Comparison of ENCODE assay signal across 28 cellular contexts in the genomic region with DNA sequence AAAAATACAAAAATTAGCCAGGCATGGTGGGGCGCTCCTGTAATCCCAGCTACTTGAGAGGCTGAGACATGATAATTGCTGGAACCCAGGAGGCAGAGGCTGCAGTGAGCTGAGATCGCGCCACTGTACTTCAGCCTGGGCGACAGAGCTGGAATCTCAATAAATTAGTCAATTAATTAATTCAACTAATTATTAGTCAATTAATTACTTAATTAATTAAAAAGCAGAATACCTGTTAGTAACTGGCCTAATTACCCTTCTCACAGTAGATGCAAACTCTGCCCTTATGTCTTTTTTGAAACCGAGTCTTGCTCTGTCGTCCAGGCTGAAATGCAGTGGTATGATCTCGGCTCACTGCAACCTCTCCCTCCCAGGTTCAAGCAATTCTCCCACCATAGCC.
"Had no signal": no experiment of that assay in that cellular context is flagged by ENCODE, and none has a peak within 500 bp of the region (broad histone marks: within the 10 kb centered on the region; RNA-seq: fewer than 3 reads in every experiment).

No MANE protein-coding gene starts in this region.

- ATAC-seq: effector memory CD8-positive, alpha-beta T cell; esophagus mucosa; foreskin keratinocyte; gastrocnemius medialis; gastroesophageal sphincter; heart left ventricle had no signal

- H3K27ac ChIP-seq: colonic mucosa, coronary artery, dorsolateral prefrontal cortex, epithelial cell of prostate, esophagus muscularis mucosa, esophagus squamous epithelium, foreskin keratinocyte, gastrocnemius medialis, gastroesophageal sphincter, heart left ventricle, hepatocyte had no signal

- H3K9me3 ChIP-seq: colonic mucosa, gastrocnemius medialis had no signal

- H3K4me3 ChIP-seq: colonic mucosa, coronary artery, dorsolateral prefrontal cortex, esophagus muscularis mucosa, esophagus squamous epithelium, gastrocnemius medialis, gastroesophageal sphincter, heart left ventricle, hepatocyte had no signal

- H3K27me3 ChIP-seq: colonic mucosa, esophagus squamous epithelium, foreskin keratinocyte, gastrocnemius medialis, hepatocyte had no signal

- H3K4me1 ChIP-seq: colonic mucosa, esophagus muscularis mucosa, esophagus squamous epithelium, foreskin keratinocyte, gastrocnemius medialis, gastroesophageal sphincter, heart left ventricle had no signal

- H2AFZ ChIP-seq: hepatocyte had no signal

- H3K79me2 ChIP-seq: hepatocyte had no signal

- FAIRE-seq: colon, endometrium, endothelial cell of umbilical vein, frontal cortex had no signal

- DNase-seq: colonic mucosa; cortex of kidney; dermis blood vessel endothelial cell; dorsolateral prefrontal cortex; effector CD4-positive, alpha-beta T cell; effector CD8-positive, alpha-beta T cell; effector memory CD4-positive, alpha-beta T cell; effector memory CD8-positive, alpha-beta T cell; endodermal cell; erythroblast; esophagus squamous epithelium; foreskin fibroblast; foreskin keratinocyte; foreskin melanocyte; gastrocnemius medialis; glutamatergic neuron; head of caudate nucleus; heart left ventricle had no signal

- H3K36me3 ChIP-seq: colonic mucosa, esophagus muscularis mucosa, esophagus squamous epithelium, gastrocnemius medialis, gastroesophageal sphincter, heart left ventricle had no signal

- H3K4me2 ChIP-seq: hepatocyte had no signal
